Comparison of ENCODE assay signal across 28 cellular contexts in genomic region chr3:62992520-62992919, GRCh38.
"Had no signal": no experiment of that assay in that cellular context is flagged by ENCODE, and none has a peak within 500 bp of the region (broad histone marks: within the 10 kb centered on the region; RNA-seq: fewer than 3 reads in every experiment).

No MANE protein-coding gene starts in this region.

- H3K4me1 ChIP-seq: ascending aorta had no signal

- H3K9me3 ChIP-seq: ascending aorta had no signal

- H3K27ac ChIP-seq: ascending aorta, cardiac muscle cell, VCaP had no signal

- ATAC-seq: activated CD8-positive, alpha-beta T cell treated with anti-CD3 and anti-CD28 coated beads for 36 hours; activated naive CD8-positive, alpha-beta T cell treated with anti-CD3 and anti-CD28 coated beads, Interleukin-2, amount 50 U/mL, for 24 hours; activated T-cell treated with anti-CD3 and anti-CD28 coated beads, Interleukin-2, amount 50 U/mL, for 4 hours; activated T-cell treated with anti-CD3 and anti-CD28 coated beads, Interleukin-2, amount 50 U/mL, for 72 hours; T-cell; T-helper 17 cell had no signal

- H3K27me3 ChIP-seq: ascending aorta, cardiac muscle cell had no signal

- H3K36me3 ChIP-seq: ascending aorta, cardiac muscle cell had no signal

- H3K4me3 ChIP-seq: ascending aorta, cardiac muscle cell had no signal

- DNase-seq: activated B cell treated with CpG ODN at 0.5 μM for 24 hours; activated CD4-positive, alpha-beta memory T cell treated with anti-CD3 and anti-CD28 coated beads for 36 hours; activated CD4-positive, alpha-beta T cell treated with anti-CD3 and anti-CD28 coated beads for 4 hours; activated CD4-positive, alpha-beta T cell treated with anti-CD3 and anti-CD28 coated beads, Interleukin-2, amount 10 ng/mL, durations not matched to agents 24 days and 14 days; activated CD4-positive, alpha-beta T cell treated with anti-CD3 and anti-CD28 coated beads, Interleukin-2, amount 50 U/mL, for 1 hour; activated CD4-positive, alpha-beta T cell treated with anti-CD3 and anti-CD28 coated beads, Interleukin-2, amount 50 U/mL, for 4 hours; activated CD4-positive, CD25-positive, alpha-beta regulatory T cell treated with anti-CD3 and anti-CD28 coated beads, Interleukin-2, amount 50 U/mL, for 72 hours; activated CD8-positive, alpha-beta memory T cell treated with anti-CD3 and anti-CD28 coated beads, Interleukin-2, amount 50 U/mL, for 4 hours; activated CD8-positive, alpha-beta T cell treated with anti-CD3 and anti-CD28 coated beads for 36 hours; activated effector memory CD4-positive, alpha-beta T cell treated with Interleukin-2 at 50 U/mL for 16 hours; activated gamma-delta T cell; activated naive CD4-positive, alpha-beta T cell treated with anti-CD3 and anti-CD28 coated beads, Interleukin-2, amount 10 ng/mL, durations not matched to agents 7 days and 5 days; activated naive CD4-positive, alpha-beta T cell treated with Interleukin-2 at 50 U/mL for 16 hours; activated naive CD8-positive, alpha-beta T cell treated with anti-CD3 and anti-CD28 coated beads, Interleukin-2, amount 10 ng/mL, durations not matched to agents 7 days and 5 days; activated naive CD8-positive, alpha-beta T cell treated with anti-CD3 and anti-CD28 coated beads, Interleukin-2, amount 50 U/mL, for 24 hours; activated T-cell treated with anti-CD3 and anti-CD28 coated beads for 4 hours; activated T-cell treated with anti-CD3 and anti-CD28 coated beads, Interleukin-2, amount 50 U/mL, for 1 hour; activated T-cell treated with anti-CD3 and anti-CD28 coated beads, Interleukin-2, amount 50 U/mL, for 4 hours; activated T-cell treated with anti-CD3 and anti-CD28 coated beads, Interleukin-2, amount 50 U/mL, for 72 hours; amygdala; anterior cingulate cortex; caudate nucleus; cerebellar nuclear complex; T-cell; T-helper 17 cell had no signal
